ENCODE assay signal across 14 cellular contexts in genomic region chr13:23500858-23501257, GRCh38.
A peak's percentile ranks its signal among the peaks of the same experiment; 100 is the strongest.
DNase-seq lines count a peak whose midpoint lies in the region; ATAC-seq and TF ChIP-seq lines count a peak whose summit lies in the region.
"Had no signal": no experiment of that assay in that cellular context is flagged by ENCODE, and none has a peak within 500 bp of the region (broad histone marks: within the 10 kb centered on the region; RNA-seq: fewer than 3 reads in every experiment).

No MANE protein-coding gene starts in this region.

- no peak overlapping the region for H3K27ac ChIP-seq in foreskin keratinocyte
- H3K27ac ChIP-seq: cardiac muscle cell, epithelial cell of prostate, tibial artery had no signal

- no peaks in the 10 kb centered on the region for H3K36me3 Mint-ChIP-seq in type B pancreatic cell
- H3K36me3 Mint-ChIP-seq: immature natural killer cell; naive thymus-derived CD4-positive, alpha-beta T cell had no signal

- H3K4me3 Mint-ChIP-seq in type B pancreatic cell = no peak overlapping the region
- H3K4me3 Mint-ChIP-seq: activated CD4-positive, alpha-beta T cell treated with anti-CD3 and anti-CD28 coated beads, Interleukin-2, amount 10 ng/mL, durations not matched to agents 7 days and 5 days; immature natural killer cell; naive thymus-derived CD4-positive, alpha-beta T cell had no signal

- no peaks in the 10 kb centered on the region for H3K27me3 Mint-ChIP-seq in type B pancreatic cell

- H3K4me1 ChIP-seq in foreskin keratinocyte = no peaks in the 10 kb centered on the region
- H3K4me1 ChIP-seq: tibial artery had no signal

- no peaks in the 10 kb centered on the region for H3K27me3 ChIP-seq in foreskin keratinocyte
- H3K27me3 ChIP-seq: cardiac muscle cell, tibial artery had no signal

- H3K27ac Mint-ChIP-seq in type B pancreatic cell = peak overlapping the region; percentile 46
- H3K27ac Mint-ChIP-seq: activated CD4-positive, alpha-beta T cell treated with anti-CD3 and anti-CD28 coated beads, Interleukin-2, amount 10 ng/mL, durations not matched to agents 7 days and 5 days; immature natural killer cell; naive thymus-derived CD4-positive, alpha-beta T cell had no signal

- H3K9me3 Mint-ChIP-seq in type B pancreatic cell = peaks cover 4% of the 10 kb centered on the region
- H3K9me3 Mint-ChIP-seq: activated CD4-positive, alpha-beta T cell treated with anti-CD3 and anti-CD28 coated beads, Interleukin-2, amount 10 ng/mL, durations not matched to agents 7 days and 5 days; immature natural killer cell; naive thymus-derived CD4-positive, alpha-beta T cell had no signal

- DNase-seq in HCEC 1CT (peak; percentile 87), amniotic epithelial cell (ENCODE audit: low read depth) (peak; percentile 97), foreskin keratinocyte (peak; percentile 34 to 73), type B pancreatic cell (ENCODE audit: extremely low spot score, unreplicated experiment) (no peak), T-helper 1 cell (no peak), retina (no peak)
- DNase-seq: activated CD4-positive, alpha-beta T cell treated with anti-CD3 and anti-CD28 coated beads, Interleukin-2, amount 10 ng/mL, durations not matched to agents 7 days and 5 days; immature natural killer cell; naive thymus-derived CD4-positive, alpha-beta T cell; NCI-H2171 treated with DMSO at 0.1 percent for 48 hours; tibial artery had no signal

- H3K4me1 Mint-ChIP-seq in type B pancreatic cell (ENCODE audit: unreplicated experiment) = peaks cover 34% of the 10 kb centered on the region
- H3K4me1 Mint-ChIP-seq: activated CD4-positive, alpha-beta T cell treated with anti-CD3 and anti-CD28 coated beads, Interleukin-2, amount 10 ng/mL, durations not matched to agents 7 days and 5 days; immature natural killer cell; naive thymus-derived CD4-positive, alpha-beta T cell had no signal

- no peak for TF ChIP-seq CTCF in foreskin keratinocyte (conservative IDR thresholded peaks at IDR 0.05)
- TF ChIP-seq CTCF in type B pancreatic cell (conservative IDR thresholded peaks at IDR 0.05) = no peak

- ATAC-seq in foreskin keratinocyte = peak; percentile 64
- no peak for ATAC-seq in HG03039 (IDR thresholded peaks at IDR 0.05; ENCODE audit: unreplicated experiment)
- ATAC-seq: naive thymus-derived CD4-positive, alpha-beta T cell had no signal

Comparison
In these comparisons a context has a peak if more than half of its experiments do, and no peak if none do; other contexts are left out.
1. DNase-seq: peak in HCEC 1CT (single experiment), amniotic epithelial cell (single experiment) and foreskin keratinocyte (2 of 2); none in type B pancreatic cell (single experiment), T-helper 1 cell (0 of 5) and retina (single experiment).